ENCODE assay signal across 12 cellular contexts in genomic region chr1:205648212-205648910, GRCh38. TPM values are rescaled to one million over a fixed set of nuclear protein-coding genes. Genes with fewer than 3 reads are reported as not detected.
DNase-seq lines count a peak whose midpoint lies in the region; ATAC-seq and TF ChIP-seq lines count a peak whose summit lies in the region.
"Had no signal": no experiment of that assay in that cellular context is flagged by ENCODE, and none has a peak within 500 bp of the region (broad histone marks: within the 10 kb centered on the region; RNA-seq: fewer than 3 reads in every experiment).

No MANE protein-coding gene starts in this region.

- TF ChIP-seq CTCF in C4-2B (conservative IDR thresholded peaks at IDR 0.05), result no peak

- DNase-seq in NCI-H1105 (lab: John Stamatoyannopoulos, UW) (peak; percentile 80), NCI-H82 treated with DMSO at 0.1 percent for 48 hours (lab: John Stamatoyannopoulos, UW; ENCODE audit: unreplicated experiment) (peak; percentile 77), left cardiac atrium (no peak), pons (ENCODE audit: low spot score) (no peak), HuH-7.5 (ENCODE audit: low spot score) (no peak)
- no peak for DNase-seq in activated CD8-positive, alpha-beta memory T cell treated with anti-CD3 and anti-CD28 coated beads for 24 hours
- DNase-seq: H9, T-helper 9 cell had no signal

- intact Hi-C loops in left cardiac atrium (cut with DNase I), result no loop called here

- peak overlapping the region; percentile 36 for H3K27ac ChIP-seq in C4-2B

- ATAC-seq in left cardiac atrium (peak; percentile 19 to 44), HG03095 (IDR thresholded peaks at IDR 0.05; ENCODE audit: unreplicated experiment) (no peak)
- ATAC-seq: GM12878; stimulated activated effector memory CD8-positive, alpha-beta T cell treated with anti-CD3 and anti-CD28 coated beads, Interleukin-12 subunit alpha, Interleukin-12 subunit beta, amount 100 ng/mL, for 72 hours had no signal

RNA-seq across cellular contexts. Expression of gene ELK4, which starts 16.6 kb away (rescaled TPM):
- 10 to 100 TPM; 36.3 to 39.1 TPM for total RNA-seq in left cardiac atrium

RNA-seq across cellular contexts. Expression of gene SLC45A3, which starts 31.9 kb away (rescaled TPM):
- 1 to 10 TPM; 1.3 to 3.3 TPM for total RNA-seq in left cardiac atrium

Comparison
In these comparisons a context has a peak if more than half of its experiments do, and no peak if none do; other contexts are left out.
1. DNase-seq: peak in NCI-H1105 (single experiment) and NCI-H82 treated with DMSO at 0.1 percent for 48 hours (single experiment); none in left cardiac atrium (single experiment), pons (single experiment), activated CD8-positive, alpha-beta memory T cell treated with anti-CD3 and anti-CD28 coated beads for 24 hours (single experiment) and HuH-7.5 (single experiment).